Comparison of ENCODE assay signal across 1 cellular context in genomic region chr7:90568213-90568612, GRCh38.
TF ChIP-seq lines count a peak whose summit lies in the region.

No MANE protein-coding gene starts in this region.

TF ChIP-seq in GM12878, 131 proteins besides CTCF, POLR2A, EP300 and RAD21 (continued from another document):
- TF ChIP-seq REST (IDR thresholded peaks at IDR 0.05; ENCODE audit: low read depth, low read length) (no peak), HDAC2 (IDR thresholded peaks at IDR 0.05) (no peak), RBBP5 (conservative IDR thresholded peaks at IDR 0.05) (no peak), MTA2 (IDR thresholded peaks at IDR 0.05; ENCODE audit: low read depth) (no peak)
